9 cellular contexts compared by ENCODE assay signal in the genomic region with DNA sequence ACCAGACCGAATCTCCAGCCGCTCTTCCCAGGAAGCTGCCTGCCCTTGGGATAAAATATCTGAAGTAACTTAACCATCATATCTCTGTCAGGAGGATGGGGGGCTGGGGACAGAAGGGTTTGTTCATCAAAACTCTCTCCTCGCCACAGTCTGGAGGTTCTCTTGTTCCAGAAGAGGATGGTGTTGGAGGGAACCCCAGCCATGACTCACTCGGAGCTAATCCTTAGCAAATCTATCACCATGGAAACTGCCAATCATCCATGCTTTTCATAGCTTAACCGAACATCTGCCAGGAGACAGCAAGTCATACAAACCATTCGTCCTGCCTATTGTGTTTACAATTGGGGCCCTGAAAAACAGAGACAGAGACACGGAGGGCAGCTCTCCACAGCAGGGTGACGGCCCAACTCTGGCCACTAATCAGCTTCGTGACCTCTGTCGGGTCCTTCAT.
A peak's percentile ranks its signal among the peaks of the same experiment; 100 is the strongest.
DNase-seq lines count a peak whose midpoint lies in the region; ATAC-seq and TF ChIP-seq lines count a peak whose summit lies in the region.
"Had no signal": no experiment of that assay in that cellular context is flagged by ENCODE, and none has a peak within 500 bp of the region (broad histone marks: within the 10 kb centered on the region; RNA-seq: fewer than 3 reads in every experiment).

No MANE protein-coding gene starts in this region.

- H3K4me2 ChIP-seq in skeletal muscle satellite cell (ENCODE audit: low read length): peak overlapping the region; percentile 72

- no peaks in the 10 kb centered on the region for H3K27me3 Mint-ChIP-seq in activated naive CD8-positive, alpha-beta T cell treated with anti-CD3 and anti-CD28 coated beads for 36 hours
- H3K27me3 Mint-ChIP-seq: B cell had no signal

- TF ChIP-seq EP300 in gastroesophageal sphincter (IDR thresholded peaks at IDR 0.05): no peak

- H3K4me3 Mint-ChIP-seq in activated naive CD8-positive, alpha-beta T cell treated with anti-CD3 and anti-CD28 coated beads for 36 hours: no peak overlapping the region
- H3K4me3 Mint-ChIP-seq: B cell had no signal

- H3K27ac ChIP-seq in gastroesophageal sphincter: peak overlapping the region in 3 of 4 donors; percentile 24 to 75 (median 74)

- no peaks in the 10 kb centered on the region for H3K36me3 Mint-ChIP-seq in activated naive CD8-positive, alpha-beta T cell treated with anti-CD3 and anti-CD28 coated beads for 36 hours

- H3K4me3 ChIP-seq in gastroesophageal sphincter: no peak overlapping the region
- peak overlapping the region; percentile 13 for H3K4me3 ChIP-seq in skeletal muscle satellite cell (ENCODE audit: low read length)

- WGBS in gastroesophageal sphincter (ENCODE audit: low coverage in 1 of 2), 2 donors: 17 to 36% methylated on average over 10 of the region's 10 CpGs

- H3K27me3 ChIP-seq in gastroesophageal sphincter (no peaks in the 10 kb centered on the region), skeletal muscle satellite cell (ENCODE audit: control insufficient read depth, insufficient read depth, low read length) (no peaks in the 10 kb centered on the region)

- in situ Hi-C loops in GM13976 (cut with MboI; ENCODE audit: low sequenced_read_pairs, unreplicated experiment): no loop called here

- no peaks in the 10 kb centered on the region for H3K36me3 ChIP-seq in gastroesophageal sphincter
- no peaks in the 10 kb centered on the region for H3K36me3 ChIP-seq in skeletal muscle satellite cell (ENCODE audit: insufficient read depth, low read length)

- TF ChIP-seq CTCF in gastroesophageal sphincter (IDR thresholded peaks at IDR 0.05) (no peak), GM13976 (IDR thresholded peaks at IDR 0.05; ENCODE audit: borderline replicate concordance, control extremely low read depth, extremely low read depth, insufficient read depth, missing control alignments) (no peak)

- TF ChIP-seq POLR2A in gastroesophageal sphincter (IDR thresholded peaks at IDR 0.05): no peak

- no peaks in the 10 kb centered on the region for H3K9me3 Mint-ChIP-seq in activated naive CD8-positive, alpha-beta T cell treated with anti-CD3 and anti-CD28 coated beads for 36 hours

- peaks cover 17% of the 10 kb centered on the region for H3K4me1 Mint-ChIP-seq in activated naive CD8-positive, alpha-beta T cell treated with anti-CD3 and anti-CD28 coated beads for 36 hours

- peak; percentile 93 for ATAC-seq in gastroesophageal sphincter

- H3K27ac Mint-ChIP-seq in activated naive CD8-positive, alpha-beta T cell treated with anti-CD3 and anti-CD28 coated beads for 36 hours: no peak overlapping the region
- H3K27ac Mint-ChIP-seq: B cell had no signal

- no peaks in the 10 kb centered on the region for H3K9me3 ChIP-seq in gastroesophageal sphincter
- no peaks in the 10 kb centered on the region for H3K9me3 ChIP-seq in skeletal muscle satellite cell (replicated peaks; ENCODE audit: low read length)

- DNase-seq in NCI-H1436 (lab: John Stamatoyannopoulos, UW): peak; percentile 23
- no peak for DNase-seq in NCI-H1436 treated with DMSO at 0.1 percent for 48 hours (lab: John Stamatoyannopoulos, UW)
- DNase-seq in SHP77 treated with DMSO at 0.1 percent for 48 hours (lab: John Stamatoyannopoulos, UW): peak; percentile 85
- DNase-seq in GM13976 (ENCODE audit: low spot score): no peak
- DNase-seq in activated naive CD8-positive, alpha-beta T cell treated with anti-CD3 and anti-CD28 coated beads for 36 hours: no peak
- no peak for DNase-seq in GM19240 (ENCODE audit: insufficient read length, low spot score)

- H3K9ac ChIP-seq in skeletal muscle satellite cell (ENCODE audit: low read depth, low read length): peak overlapping the region; percentile 51

- H3K4me1 ChIP-seq in gastroesophageal sphincter (peaks cover 0 to 23% (median 17%) of the 10 kb centered on the region in 3 donors), skeletal muscle satellite cell (ENCODE audit: control insufficient read depth, insufficient read depth, low read length) (peaks cover 34% of the 10 kb centered on the region)

Comparison
In these comparisons a context has a peak if more than half of its experiments do, and no peak if none do; other contexts are left out.
1. DNase-seq: peak in NCI-H1436 (single experiment) and SHP77 treated with DMSO at 0.1 percent for 48 hours (single experiment); none in NCI-H1436 treated with DMSO at 0.1 percent for 48 hours (single experiment), GM13976 (single experiment), activated naive CD8-positive, alpha-beta T cell treated with anti-CD3 and anti-CD28 coated beads for 36 hours (single experiment) and GM19240 (single experiment).